ENCODE assay signal across 8 cellular contexts in the genomic region with DNA sequence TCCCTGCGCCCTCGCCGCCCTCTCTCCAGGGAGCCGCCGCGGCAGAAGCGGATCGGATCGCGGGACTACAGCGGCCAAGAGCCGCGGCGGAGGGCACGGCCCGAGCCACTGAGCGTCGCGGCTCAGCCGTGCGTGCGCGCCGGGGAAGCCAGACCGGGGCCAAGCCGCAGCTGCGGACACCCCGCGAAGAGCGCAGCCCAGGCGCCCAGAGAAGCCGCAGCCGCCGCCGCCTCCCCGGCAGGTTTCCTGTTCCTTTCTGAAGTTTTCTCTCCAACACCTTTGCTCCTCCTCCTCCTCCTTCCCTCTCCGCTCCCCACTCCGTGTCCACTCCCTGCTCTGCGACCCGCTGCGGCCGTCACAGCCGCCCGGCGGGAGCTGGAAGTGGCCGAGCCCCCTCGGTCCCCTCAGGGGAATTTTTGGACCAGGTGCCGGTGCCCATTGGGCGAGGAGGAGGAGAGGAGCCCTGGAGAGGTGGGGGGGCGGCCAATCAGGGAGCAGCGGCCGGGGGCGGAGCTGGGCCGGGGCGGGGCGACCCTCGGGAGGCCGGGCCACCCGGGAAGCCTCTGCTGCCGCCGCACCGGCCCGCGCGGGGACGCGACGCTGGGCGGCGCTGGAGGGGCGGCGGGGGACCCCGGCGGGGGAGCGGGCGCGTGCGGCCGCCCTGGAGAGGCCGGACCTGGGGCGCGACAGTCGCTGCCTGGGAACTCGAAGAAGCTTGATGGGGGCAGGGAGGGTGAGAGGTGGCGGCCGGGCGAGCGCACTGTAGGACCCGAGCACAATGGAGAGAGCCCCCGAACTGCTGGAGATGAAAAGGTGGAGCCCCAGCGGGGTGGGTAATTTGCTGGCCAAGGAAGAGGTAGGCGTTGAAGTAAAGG. TPM values are rescaled to one million over a fixed set of nuclear protein-coding genes. Genes with fewer than 3 reads are reported as not detected.
A peak's percentile ranks its signal among the peaks of the same experiment; 100 is the strongest.
DNase-seq lines count a peak whose midpoint lies in the region; ATAC-seq and TF ChIP-seq lines count a peak whose summit lies in the region.

A gene (minus strand): TSS at position 378 of the 875 bp plus-strand sequence. CDS start 413 bp downstream, outside the sequence.

- CTCF ChIA-PET in naive thymus-derived CD4-positive, alpha-beta T cell (lab: Charles Lee): interaction anchor here (1.0 to 3.3 kb wide), 4 partner anchors 11 to 182 kb away, joined by 3 to 17 read pairs (median 6); a partner anchor contains a TSS

- H3K4me1 Mint-ChIP-seq in naive thymus-derived CD4-positive, alpha-beta T cell: peaks cover 26 to 52% (median 46%) of the 10 kb centered on the region in 7 donors

- H3K36me3 ChIP-seq in DND-41 (ENCODE audit: insufficient read depth, low read length): no peaks in the 10 kb centered on the region; the same call in 1 of the 2 replicates
- H3K36me3 ChIP-seq in Peyer's patch: no peaks in the 10 kb centered on the region
- peaks cover 0 to 6% (median 0%) of the 10 kb centered on the region in 3 experiments for H3K36me3 ChIP-seq in naive thymus-derived CD4-positive, alpha-beta T cell (ENCODE audit: control insufficient read depth in 2 of 3, insufficient read depth in 3 of 3, low read length in 3 of 3)

- H3K4me3 ChIP-seq in DND-41 (ENCODE audit: low read depth in 1 of 2, low read length in 2 of 2) (peak within 1 kb of the TSS; percentile 83 to 96), Peyer's patch (peak within 1 kb of the TSS; percentile 71 to 96 (median 82))
- H3K4me3 ChIP-seq in Jurkat, Clone E6-1 (ENCODE audit: low read length): peak within 1 kb of the TSS; percentile 92
- H3K4me3 ChIP-seq in naive thymus-derived CD4-positive, alpha-beta T cell (ENCODE audit: low read length): peak within 1 kb of the TSS; percentile 96

- peaks cover 0 to 6% (median 0%) of the 10 kb centered on the region in 5 donors for H3K36me3 Mint-ChIP-seq in naive thymus-derived CD4-positive, alpha-beta T cell

- peaks cover 14% of the 10 kb centered on the region; the same call in 1 of the 2 replicates for H4K20me1 ChIP-seq in DND-41 (ENCODE audit: insufficient read depth, low read length)

- ATAC-seq in DND-41 (ENCODE audit: insufficient read depth, low read depth) (peak; percentile 85), GM21576 (IDR thresholded peaks at IDR 0.05; ENCODE audit: unreplicated experiment) (peak; percentile 69)
- peak; percentile 96 for ATAC-seq in naive thymus-derived CD4-positive, alpha-beta T cell

- TF ChIP-seq CTCF in DND-41 (IDR thresholded peaks at IDR 0.05; ENCODE audit: borderline replicate concordance, extremely low read depth, low read length, poor library complexity, severe bottlenecking): peak; percentile 59
- TF ChIP-seq CTCF in Peyer's patch (IDR thresholded peaks at IDR 0.05): peak in 3 of 6 experiments; percentile 13 to 41 (median 25)

- POLR2A ChIA-PET in naive thymus-derived CD4-positive, alpha-beta T cell (lab: Charles Lee): interaction anchor here (0.6 to 3.7 kb wide), 17 partner anchors 10 to 1358 kb away, joined by 3 to 27 read pairs (median 4); a partner anchor contains a TSS

- peak within 1 kb of the TSS; percentile 98 for H3K27ac ChIP-seq in DND-41 (ENCODE audit: low read length)
- H3K27ac ChIP-seq in Peyer's patch: peak within 1 kb of the TSS; percentile 91 to 97 (median 94)
- peak within 1 kb of the TSS; percentile 92 for H3K27ac ChIP-seq in naive thymus-derived CD4-positive, alpha-beta T cell (ENCODE audit: low read depth, low read length)

- no peaks in the 10 kb centered on the region for H3K9me3 ChIP-seq in DND-41 (ENCODE audit: insufficient read depth, low read length, severe bottlenecking)
- H3K9me3 ChIP-seq in Peyer's patch: no peaks in the 10 kb centered on the region
- H3K9me3 ChIP-seq in naive thymus-derived CD4-positive, alpha-beta T cell (ENCODE audit: control insufficient read depth in 2 of 3, low read length in 3 of 3): no peaks in the 10 kb centered on the region

- DNase-seq in DND-41 (peak; percentile 92), Peyer's patch (peak; percentile 96 to 98 (median 96)), activated T-helper 1 cell treated with Interleukin-2 at 50 U/mL for 16 hours (ENCODE audit: low read depth) (peak; percentile 91), fibroblast of gingiva (ENCODE audit: low read depth) (peak; percentile 90)
- DNase-seq in Jurkat, Clone E6-1 (ENCODE audit: low read depth, low spot score): peak; percentile 67
- DNase-seq in naive thymus-derived CD4-positive, alpha-beta T cell: peak; percentile 81 to 94 (median 89)
- peak; percentile 80 to 91 (median 88) for DNase-seq in stimulated activated naive CD4-positive, alpha-beta T cell (lab: John Stamatoyannopoulos, UW)

- no peaks in the 10 kb centered on the region for H3K27me3 Mint-ChIP-seq in naive thymus-derived CD4-positive, alpha-beta T cell

- peak within 1 kb of the TSS; percentile 92 to 100 (median 98) for H3K4me3 Mint-ChIP-seq in naive thymus-derived CD4-positive, alpha-beta T cell

- intact Hi-C loops in naive thymus-derived CD4-positive, alpha-beta T cell (cut with micrococcal nuclease): loop anchor here (1.0 to 10.0 kb wide), 21 partner anchors 8 to 1781 kb away; a partner anchor contains a TSS

- peaks cover 0 to 2% (median 0%) of the 10 kb centered on the region in 11 donors for H3K9me3 Mint-ChIP-seq in naive thymus-derived CD4-positive, alpha-beta T cell

- H3K79me2 ChIP-seq in DND-41 (ENCODE audit: insufficient read depth, low read length): peaks cover 47% of the 10 kb centered on the region

- peak within 1 kb of the TSS; percentile 90 for H2AFZ ChIP-seq in DND-41 (ENCODE audit: low read depth, low read length)

- H3K27ac Mint-ChIP-seq in naive thymus-derived CD4-positive, alpha-beta T cell: peak within 1 kb of the TSS; percentile 95 to 99 (median 98)

- peak; percentile 58 to 79 for TF ChIP-seq POLR2A in Peyer's patch (IDR thresholded peaks at IDR 0.05)

- H3K4me1 ChIP-seq in DND-41 (ENCODE audit: insufficient read depth, low read length) (peaks cover 52% of the 10 kb centered on the region), Peyer's patch (peaks cover 0 to 17% (median 1%) of the 10 kb centered on the region in 4 donors)
- H3K4me1 ChIP-seq in naive thymus-derived CD4-positive, alpha-beta T cell (ENCODE audit: control insufficient read depth in 2 of 2, insufficient read depth in 2 of 2, low read length in 2 of 2): peaks cover 12 to 16% of the 10 kb centered on the region in 2 donors

- H3K4me2 ChIP-seq in DND-41 (ENCODE audit: insufficient read depth, low read length): peak within 1 kb of the TSS; percentile 98

- H3K27me3 ChIP-seq in DND-41 (ENCODE audit: insufficient read depth, low read length, poor library complexity): no peaks in the 10 kb centered on the region
- H3K27me3 ChIP-seq in Peyer's patch: no peaks in the 10 kb centered on the region
- H3K27me3 ChIP-seq in naive thymus-derived CD4-positive, alpha-beta T cell (ENCODE audit: control insufficient read depth in 2 of 2, insufficient read depth in 2 of 2, low read length in 2 of 2): no peaks in the 10 kb centered on the region

- H3K9ac ChIP-seq in DND-41 (ENCODE audit: low read depth, low read length): peak within 1 kb of the TSS; percentile 86

RNA-seq across cellular contexts. Expression of the gene that starts here (rescaled TPM):
- polyA plus RNA-seq in Jurkat, Clone E6-1 (2012; ENCODE audit: insufficient read depth, insufficient read length): 8.5 TPM
- total RNA-seq in Peyer's patch: 10 to 100 TPM; 32.6 to 87.5 (median 51.9) TPM
- total RNA-seq in naive thymus-derived CD4-positive, alpha-beta T cell: 10 to 100 TPM; 44.9 to 71.5 (median 59.2) TPM
- polyA plus RNA-seq in naive thymus-derived CD4-positive, alpha-beta T cell: 10 to 100 TPM; 11.3 to 15.5 TPM

Comparison
In these comparisons a context has a peak if more than half of its experiments do, and no peak if none do; other contexts are left out.
1. Peak in every context shown above with its lines: DNase-seq, ATAC-seq, H3K4me3 ChIP-seq and H3K27ac ChIP-seq.